In genomic region chr9:124352616-124353015, GRCh38 we compare ENCODE assay signal across 14 cellular contexts.
DNase-seq lines count a peak whose midpoint lies in the region; ATAC-seq and TF ChIP-seq lines count a peak whose summit lies in the region.
"Had no signal": no experiment of that assay in that cellular context is flagged by ENCODE, and none has a peak within 500 bp of the region (broad histone marks: within the 10 kb centered on the region; RNA-seq: fewer than 3 reads in every experiment).

No MANE protein-coding gene starts in this region.

- peaks cover 2% of the 10 kb centered on the region for H3K4me1 ChIP-seq in CD8-positive, alpha-beta T cell (ENCODE audit: insufficient read depth, low read length)
- H3K4me1 ChIP-seq in PC-3 (ENCODE audit: insufficient read depth, low read length) = no peaks in the 10 kb centered on the region

- H3K27ac ChIP-seq in CD8-positive, alpha-beta T cell (ENCODE audit: low read depth, low read length) = no peak overlapping the region
- no peak overlapping the region for H3K27ac ChIP-seq in PC-3 (ENCODE audit: low read length)

- H3K27me3 ChIP-seq in CD8-positive, alpha-beta T cell (ENCODE audit: insufficient read depth, low read length) = no peaks in the 10 kb centered on the region
- H3K27me3 ChIP-seq in PC-3 (ENCODE audit: low read length) = no peaks in the 10 kb centered on the region

- no peaks in the 10 kb centered on the region for H3F3A ChIP-seq in PC-3 (ENCODE audit: low read length, unreplicated experiment)

- H3K9me3 Mint-ChIP-seq in central memory CD8-positive, alpha-beta T cell = no peaks in the 10 kb centered on the region
- no peaks in the 10 kb centered on the region for H3K9me3 Mint-ChIP-seq in neural crest cell
- no peaks in the 10 kb centered on the region for H3K9me3 Mint-ChIP-seq in CD8-positive, alpha-beta T cell

- H3K36me3 Mint-ChIP-seq in central memory CD8-positive, alpha-beta T cell (ENCODE audit: insufficient read depth) = peaks cover 42% of the 10 kb centered on the region
- H3K36me3 Mint-ChIP-seq in neural crest cell (ENCODE audit: low read depth) = peaks cover 23% of the 10 kb centered on the region
- H3K36me3 Mint-ChIP-seq in CD8-positive, alpha-beta T cell = peaks cover 77% of the 10 kb centered on the region

- no TSS peak for BruUV-seq in PC-3 (replicated peaks; lab: Mats Ljungman, UMichigan)

- H3K36me3 ChIP-seq in CD8-positive, alpha-beta T cell (ENCODE audit: insufficient read depth, low read length) = peaks cover 34% of the 10 kb centered on the region
- peaks cover 36% of the 10 kb centered on the region; the same call in 1 of the 2 replicates for H3K36me3 ChIP-seq in PC-3 (ENCODE audit: low read depth, low read length)

- no peaks in the 10 kb centered on the region for H3K9me3 ChIP-seq in CD8-positive, alpha-beta T cell (ENCODE audit: low read length)
- no peaks in the 10 kb centered on the region for H3K9me3 ChIP-seq in PC-3 (ENCODE audit: low read length)

- no peak for ATAC-seq in central memory CD8-positive, alpha-beta T cell (replicated peaks; ENCODE audit: extremely low read depth, poor library complexity, severe bottlenecking)
- ATAC-seq in CD8-positive, alpha-beta T cell = no peak
- no peak for ATAC-seq in HG03520 (IDR thresholded peaks at IDR 0.05; ENCODE audit: unreplicated experiment)
- no peak for ATAC-seq in HG03025 (IDR thresholded peaks at IDR 0.05; ENCODE audit: low FRiP score, unreplicated experiment)
- no peak for ATAC-seq in PC-3

- no peak overlapping the region for H2AFZ ChIP-seq in PC-3 (ENCODE audit: low read length)

- no peak overlapping the region for H3K4me3 ChIP-seq in CD8-positive, alpha-beta T cell (ENCODE audit: low read depth, low read length)
- no peak overlapping the region for H3K4me3 ChIP-seq in PC-3 (ENCODE audit: low read length)

- peaks cover 17% of the 10 kb centered on the region for H3K79me2 ChIP-seq in PC-3 (ENCODE audit: low read length)

- H3K27me3 Mint-ChIP-seq in central memory CD8-positive, alpha-beta T cell = no peaks in the 10 kb centered on the region
- no peaks in the 10 kb centered on the region for H3K27me3 Mint-ChIP-seq in neural crest cell (ENCODE audit: low read depth)
- no peaks in the 10 kb centered on the region for H3K27me3 Mint-ChIP-seq in CD8-positive, alpha-beta T cell (ENCODE audit: low read depth)

- no peak overlapping the region for H3K9ac ChIP-seq in PC-3 (ENCODE audit: low read length)

- H3K27ac Mint-ChIP-seq in central memory CD8-positive, alpha-beta T cell (ENCODE audit: low read depth) = peak overlapping the region; percentile 35
- no peak overlapping the region for H3K27ac Mint-ChIP-seq in neural crest cell (ENCODE audit: unreplicated experiment)
- no peak overlapping the region for H3K27ac Mint-ChIP-seq in CD8-positive, alpha-beta T cell

- H3K4me3 Mint-ChIP-seq in central memory CD8-positive, alpha-beta T cell = no peak overlapping the region
- H3K4me3 Mint-ChIP-seq in neural crest cell = peak overlapping the region; percentile 49
- no peak overlapping the region for H3K4me3 Mint-ChIP-seq in CD8-positive, alpha-beta T cell

- intact Hi-C loops in CD8-positive, alpha-beta T cell (cut with DNase I, micrococcal nuclease) = no loop called here
- intact Hi-C loops in PC-3 (cut with micrococcal nuclease) = no loop called here

- H4K20me1 ChIP-seq in PC-3 (ENCODE audit: low read length) = peaks cover 18% of the 10 kb centered on the region; the same call in 1 of the 2 replicates

- peaks cover 21% of the 10 kb centered on the region for H3K4me1 Mint-ChIP-seq in central memory CD8-positive, alpha-beta T cell
- peaks cover 32% of the 10 kb centered on the region for H3K4me1 Mint-ChIP-seq in neural crest cell
- H3K4me1 Mint-ChIP-seq in CD8-positive, alpha-beta T cell (ENCODE audit: low read depth) = peaks cover 10% of the 10 kb centered on the region

- TF ChIP-seq CTCF in neural crest cell (conservative IDR thresholded peaks at IDR 0.05) (no peak), PC-3 (conservative IDR thresholded peaks at IDR 0.05; ENCODE audit: low read depth, low read length) (no peak)
- TF ChIP-seq CTCF in CD8-positive, alpha-beta T cell (IDR thresholded peaks at IDR 0.05) = no peak

- no peaks in the 10 kb centered on the region for H3K9me2 ChIP-seq in PC-3 (replicated peaks; ENCODE audit: low read length)

- POLR2A ChIA-PET in CD8-positive, alpha-beta T cell (lab: Charles Lee) = no interaction called here
- POLR2A ChIA-PET in PC-3 (lab: Charles Lee; ENCODE audit: unreplicated experiment) = no interaction called here

- peak; percentile 22 for DNase-seq in AG08395 (ENCODE audit: low spot score)
- DNase-seq in central memory CD8-positive, alpha-beta T cell (ENCODE audit: low spot score in 2 of 2) = no peak
- DNase-seq in neural crest cell (ENCODE audit: low read depth, low spot score) = no peak
- no peak for DNase-seq in CD8-positive, alpha-beta T cell
- no peak for DNase-seq in PC-3
- DNase-seq: activated CD4-positive, alpha-beta T cell treated with anti-CD3 and anti-CD28 coated beads, Interleukin-2, amount 50 U/mL, for 4 hours; foreskin melanocyte; mammary epithelial cell; NCI-H187 treated with DMSO at 0.1 percent for 48 hours; NCI-H526 treated with DMSO at 0.1 percent for 48 hours; RPMI8226 had no signal

- peak; percentile 35 for TF ChIP-seq POLR2A in GM19193 (IDR thresholded peaks at IDR 0.05; ENCODE audit: extremely low read depth, insufficient read depth, insufficient read length)

- CTCF ChIA-PET in CD8-positive, alpha-beta T cell (lab: Charles Lee) = no interaction called here
- CTCF ChIA-PET in PC-3 (lab: Charles Lee) = interaction anchor here (0.6 kb wide), 1 partner anchor 184 kb away, joined by 7 read pairs; no protein-coding TSS in a partner anchor

- no peak overlapping the region for H3K4me2 ChIP-seq in PC-3 (ENCODE audit: low read length)
